In genomic region chr2:110731064-110731463, GRCh38 we compare ENCODE assay signal across 1 cellular context.
TF ChIP-seq lines count a peak whose summit lies in the region.

No MANE protein-coding gene starts in this region.

TF ChIP-seq in GM23338, 12 proteins besides CTCF, POLR2A, EP300 and RAD21:
- no peak for TF ChIP-seq REST (IDR thresholded peaks at IDR 0.05; ENCODE audit: unreplicated experiment)
- TF ChIP-seq EZH2 (IDR thresholded peaks at IDR 0.05; ENCODE audit: low read depth, unreplicated experiment): no peak
- no peak for TF ChIP-seq STAT1 (IDR thresholded peaks at IDR 0.05; ENCODE audit: unreplicated experiment)
- no peak for TF ChIP-seq POLR2AphosphoS5 (IDR thresholded peaks at IDR 0.05; ENCODE audit: low read depth)
- TF ChIP-seq ZNF462 (CRISPR knock-in tag; IDR thresholded peaks at IDR 0.05): no peak
- TF ChIP-seq ZNF331 (CRISPR knock-in tag; IDR thresholded peaks at IDR 0.05; ENCODE audit: low read depth): no peak
- no peak for TF ChIP-seq ZNF114 (CRISPR knock-in tag; IDR thresholded peaks at IDR 0.05)
- TF ChIP-seq JUNB (IDR thresholded peaks at IDR 0.05; ENCODE audit: unreplicated experiment): no peak
